Comparison of ENCODE assay signal across 18 cellular contexts in genomic region chr1:228944991-228945390, GRCh38.
DNase-seq lines count a peak whose midpoint lies in the region; ATAC-seq and TF ChIP-seq lines count a peak whose summit lies in the region.
"Had no signal": no experiment of that assay in that cellular context is flagged by ENCODE, and none has a peak within 500 bp of the region (broad histone marks: within the 10 kb centered on the region; RNA-seq: fewer than 3 reads in every experiment).

No MANE protein-coding gene starts in this region.

- intact Hi-C loops in PC-9 (cut with micrococcal nuclease; ENCODE audit: unreplicated experiment): no loop called here

- no peaks in the 10 kb centered on the region for H3K9me2 ChIP-seq in PC-9 (ENCODE audit: insufficient read depth)

- no peaks in the 10 kb centered on the region for H3F3A ChIP-seq in PC-9 (ENCODE audit: insufficient read depth, low read depth)

- BruUV-seq in PC-9 (replicated peaks; lab: Mats Ljungman, UMichigan): no TSS peak

- no peak overlapping the region for H3K4me2 ChIP-seq in PC-9

- H3K4me1 Mint-ChIP-seq in activated CD8-positive, alpha-beta memory T cell treated with anti-CD3 and anti-CD28 coated beads, Interleukin-2, amount 10 ng/mL, durations not matched to agents 7 days and 5 days: peaks cover 5% of the 10 kb centered on the region
- H3K4me1 Mint-ChIP-seq in type B pancreatic cell (ENCODE audit: unreplicated experiment): peaks cover 20% of the 10 kb centered on the region
- H3K4me1 Mint-ChIP-seq: activated naive CD8-positive, alpha-beta T cell treated with anti-CD3 and anti-CD28 coated beads, Interleukin-2, amount 50 U/mL, for 24 hours had no signal

- no peaks in the 10 kb centered on the region for H3K36me3 Mint-ChIP-seq in activated CD8-positive, alpha-beta memory T cell treated with anti-CD3 and anti-CD28 coated beads, Interleukin-2, amount 10 ng/mL, durations not matched to agents 7 days and 5 days
- no peaks in the 10 kb centered on the region for H3K36me3 Mint-ChIP-seq in type B pancreatic cell

- no peak overlapping the region for H3K27ac Mint-ChIP-seq in activated CD8-positive, alpha-beta memory T cell treated with anti-CD3 and anti-CD28 coated beads, Interleukin-2, amount 10 ng/mL, durations not matched to agents 7 days and 5 days
- peak overlapping the region; percentile 50 for H3K27ac Mint-ChIP-seq in type B pancreatic cell
- H3K27ac Mint-ChIP-seq: activated naive CD8-positive, alpha-beta T cell treated with anti-CD3 and anti-CD28 coated beads, Interleukin-2, amount 50 U/mL, for 24 hours; T-helper 2 cell treated with Interferon-gamma antibody and Interleukin-4, amounts not matched to agents 5 μg/mL and 100 μg/mL, for 36 hours had no signal

- no peak overlapping the region for H3K4me3 ChIP-seq in fibroblast of pulmonary artery (replicated peaks; ENCODE audit: low read depth, low read length)
- no peak overlapping the region for H3K4me3 ChIP-seq in PC-9

- H3K36me3 ChIP-seq in PC-9 (ENCODE audit: low read depth): no peaks in the 10 kb centered on the region

- CTCF ChIA-PET in activated CD8-positive, alpha-beta memory T cell treated with anti-CD3 and anti-CD28 coated beads, Interleukin-2, amount 10 ng/mL, durations not matched to agents 7 days and 5 days (lab: Charles Lee): no interaction called here
- CTCF ChIA-PET in PC-9 (lab: Charles Lee): no interaction called here

- no peaks in the 10 kb centered on the region for H3K9me3 Mint-ChIP-seq in activated CD8-positive, alpha-beta memory T cell treated with anti-CD3 and anti-CD28 coated beads, Interleukin-2, amount 10 ng/mL, durations not matched to agents 7 days and 5 days (ENCODE audit: low read depth)
- no peaks in the 10 kb centered on the region for H3K9me3 Mint-ChIP-seq in type B pancreatic cell
- H3K9me3 Mint-ChIP-seq: activated naive CD8-positive, alpha-beta T cell treated with anti-CD3 and anti-CD28 coated beads, Interleukin-2, amount 50 U/mL, for 24 hours; T-helper 2 cell treated with Interferon-gamma antibody and Interleukin-4, amounts not matched to agents 5 μg/mL and 100 μg/mL, for 36 hours had no signal

- H3K27me3 ChIP-seq in PC-9 (ENCODE audit: insufficient read depth, low read depth): peaks cover 55% of the 10 kb centered on the region

- no peak overlapping the region for H3K27ac ChIP-seq in PC-9

- no peak for TF ChIP-seq CTCF in fibroblast of pulmonary artery (IDR thresholded peaks at IDR 0.05; ENCODE audit: low read length, missing control alignments)
- TF ChIP-seq CTCF in type B pancreatic cell (conservative IDR thresholded peaks at IDR 0.05): no peak
- TF ChIP-seq CTCF in PC-9 (conservative IDR thresholded peaks at IDR 0.05): no peak

- POLR2A ChIA-PET in PC-9 (lab: Charles Lee; ENCODE audit: unreplicated experiment): no interaction called here

- no peaks in the 10 kb centered on the region for H3K79me2 ChIP-seq in PC-9 (ENCODE audit: low read depth)

- H4K20me1 ChIP-seq in PC-9 (ENCODE audit: insufficient read depth): no peaks in the 10 kb centered on the region

- H3K4me3 Mint-ChIP-seq in activated CD8-positive, alpha-beta memory T cell treated with anti-CD3 and anti-CD28 coated beads, Interleukin-2, amount 10 ng/mL, durations not matched to agents 7 days and 5 days: no peak overlapping the region
- H3K4me3 Mint-ChIP-seq in type B pancreatic cell: peak overlapping the region; percentile 13
- H3K4me3 Mint-ChIP-seq: activated naive CD8-positive, alpha-beta T cell treated with anti-CD3 and anti-CD28 coated beads, Interleukin-2, amount 50 U/mL, for 24 hours; T-helper 2 cell treated with Interferon-gamma antibody and Interleukin-4, amounts not matched to agents 5 μg/mL and 100 μg/mL, for 36 hours had no signal

- H3K9me3 ChIP-seq in PC-9 (ENCODE audit: insufficient read depth, low read depth): peaks cover 3% of the 10 kb centered on the region; the same call in 1 of the 2 replicates

- H3K27me3 Mint-ChIP-seq in activated CD8-positive, alpha-beta memory T cell treated with anti-CD3 and anti-CD28 coated beads, Interleukin-2, amount 10 ng/mL, durations not matched to agents 7 days and 5 days: peaks cover 5% of the 10 kb centered on the region
- no peaks in the 10 kb centered on the region for H3K27me3 Mint-ChIP-seq in type B pancreatic cell
- H3K27me3 Mint-ChIP-seq: activated naive CD8-positive, alpha-beta T cell treated with anti-CD3 and anti-CD28 coated beads, Interleukin-2, amount 50 U/mL, for 24 hours had no signal

- peak; percentile 51 for ATAC-seq in activated CD8-positive, alpha-beta memory T cell treated with anti-CD3 and anti-CD28 coated beads, Interleukin-2, amount 10 ng/mL, durations not matched to agents 7 days and 5 days
- ATAC-seq in HG03521 (IDR thresholded peaks at IDR 0.05; ENCODE audit: unreplicated experiment): no peak
- ATAC-seq: activated naive CD8-positive, alpha-beta T cell treated with anti-CD3 and anti-CD28 coated beads, Interleukin-2, amount 50 U/mL, for 24 hours had no signal

- H3K4me1 ChIP-seq in PC-9 (replicated peaks; ENCODE audit: insufficient read depth): no peaks in the 10 kb centered on the region

- no peak overlapping the region for H2AFZ ChIP-seq in PC-9

- DNase-seq in activated CD8-positive, alpha-beta memory T cell treated with anti-CD3 and anti-CD28 coated beads, Interleukin-2, amount 10 ng/mL, durations not matched to agents 7 days and 5 days: no peak
- no peak for DNase-seq in activated CD8-positive, alpha-beta memory T cell treated with anti-CD3 and anti-CD28 coated beads, Interleukin-2, amount 50 U/mL, for 4 hours
- DNase-seq in RPMI7951 (ENCODE audit: low read depth) (peak; percentile 45), fibroblast of pulmonary artery (ENCODE audit: low read depth) (peak; percentile 63), type B pancreatic cell (ENCODE audit: extremely low spot score, unreplicated experiment) (no peak), DMS153 (lab: John Stamatoyannopoulos, UW) (no peak), PC-9 (no peak)
- DNase-seq: ACHN; activated CD4-positive, alpha-beta T cell treated with anti-CD3 and anti-CD28 coated beads for 1 hour; activated naive CD8-positive, alpha-beta T cell treated with anti-CD3 and anti-CD28 coated beads, Interleukin-2, amount 50 U/mL, for 24 hours; activated T-cell treated with anti-CD3 and anti-CD28 coated beads, Interleukin-2, amount 50 U/mL, for 1 hour; COR-L47; NCI-H1105 treated with DMSO at 0.1 percent for 48 hours; NCI-H2171; RPMI8226; stimulated activated CD4-positive, alpha-beta T cell treated with anti-CD3 and anti-CD28 coated beads, Interleukin-4, amount 100 ng/mL, for 4 hours had no signal

Comparison
In these comparisons a context has a peak if more than half of its experiments do, and no peak if none do; other contexts are left out.
1. DNase-seq: peak in RPMI7951 (single experiment) and fibroblast of pulmonary artery (single experiment); none in activated CD8-positive, alpha-beta memory T cell treated with anti-CD3 and anti-CD28 coated beads, Interleukin-2, amount 10 ng/mL, durations not matched to agents 7 days and 5 days (single experiment), activated CD8-positive, alpha-beta memory T cell treated with anti-CD3 and anti-CD28 coated beads, Interleukin-2, amount 50 U/mL, for 4 hours (single experiment), type B pancreatic cell (single experiment), DMS153 (single experiment) and PC-9 (0 of 2).